In genomic region chr22:30998329-30998728, GRCh38 we compare ENCODE assay signal across 19 cellular contexts.
"Had no signal": no experiment of that assay in that cellular context is flagged by ENCODE, and none has a peak within 500 bp of the region (broad histone marks: within the 10 kb centered on the region; RNA-seq: fewer than 3 reads in every experiment).

No MANE protein-coding gene starts in this region.

- H3K27me3 Mint-ChIP-seq: progenitor cell of endocrine pancreas had no signal

- DNase-seq: activated CD4-positive, alpha-beta memory T cell treated with anti-CD3 and anti-CD28 coated beads for 36 hours; activated CD4-positive, alpha-beta T cell treated with anti-CD3 and anti-CD28 coated beads for 48 hours; activated effector memory CD4-positive, alpha-beta T cell treated with Interleukin-2 at 50 U/mL for 16 hours; activated naive CD4-positive, alpha-beta T cell treated with anti-CD3 and anti-CD28 coated beads, Interleukin-2, amount 10 ng/mL, durations not matched to agents 7 days and 5 days; activated T-cell treated with anti-CD3 and anti-CD28 coated beads, Interleukin-2, amount 50 U/mL, for 72 hours; cortex of kidney; endodermal cell; esophagus squamous epithelium; gastrocnemius medialis; left colon; lower lobe of right lung; naive B cell; stimulated activated CD4-positive, alpha-beta T cell treated with anti-CD3 and anti-CD28 coated beads, Interleukin-4, amount 100 ng/mL, for 24 hours; stimulated activated naive CD8-positive, alpha-beta T cell treated with anti-CD3 and anti-CD28 coated beads, Interleukin-15, Interleukin-2, amounts not matched to agents 100 U/mL and 50 U/mL, for 24 hours; T-helper 17 cell; upper lobe of left lung had no signal

- H3K4me1 ChIP-seq: esophagus squamous epithelium, gastrocnemius medialis, lower lobe of right lung, upper lobe of left lung had no signal

- H3K36me3 ChIP-seq: cardiac muscle cell, esophagus squamous epithelium, gastrocnemius medialis, lower lobe of right lung, upper lobe of left lung had no signal

- H3K27me3 ChIP-seq: cardiac muscle cell, esophagus squamous epithelium, gastrocnemius medialis, upper lobe of left lung had no signal

- ATAC-seq: activated T-cell treated with anti-CD3 and anti-CD28 coated beads, Interleukin-2, amount 50 U/mL, for 72 hours; gastrocnemius medialis; left colon; lower lobe of right lung; stimulated activated naive CD8-positive, alpha-beta T cell treated with anti-CD3 and anti-CD28 coated beads, Interleukin-15, Interleukin-2, amounts not matched to agents 100 U/mL and 50 U/mL, for 24 hours; T-helper 17 cell had no signal

- H3K36me3 Mint-ChIP-seq: activated CD4-positive, alpha-beta memory T cell treated with anti-CD3 and anti-CD28 coated beads for 36 hours; activated naive CD4-positive, alpha-beta T cell treated with anti-CD3 and anti-CD28 coated beads, Interleukin-2, amount 10 ng/mL, durations not matched to agents 7 days and 5 days had no signal

- H3K4me1 Mint-ChIP-seq: activated naive CD4-positive, alpha-beta T cell treated with anti-CD3 and anti-CD28 coated beads, Interleukin-2, amount 10 ng/mL, durations not matched to agents 7 days and 5 days; endodermal cell; T-helper 17 cell had no signal

- H3K4me3 ChIP-seq: cardiac muscle cell, esophagus squamous epithelium, gastrocnemius medialis, lower lobe of right lung, upper lobe of left lung had no signal

- H3K4me3 Mint-ChIP-seq: activated CD4-positive, alpha-beta memory T cell treated with anti-CD3 and anti-CD28 coated beads for 36 hours; activated naive CD4-positive, alpha-beta T cell treated with anti-CD3 and anti-CD28 coated beads, Interleukin-2, amount 10 ng/mL, durations not matched to agents 7 days and 5 days; activated T-cell treated with anti-CD3 and anti-CD28 coated beads, Interleukin-2, amount 50 U/mL, for 72 hours; endodermal cell; naive B cell; T-helper 17 cell had no signal

- H3K9me3 ChIP-seq: esophagus squamous epithelium, gastrocnemius medialis, lower lobe of right lung, upper lobe of left lung had no signal

- FAIRE-seq: keratinocyte had no signal

- H3K27ac Mint-ChIP-seq: activated CD4-positive, alpha-beta memory T cell treated with anti-CD3 and anti-CD28 coated beads for 36 hours; activated naive CD4-positive, alpha-beta T cell treated with anti-CD3 and anti-CD28 coated beads, Interleukin-2, amount 10 ng/mL, durations not matched to agents 7 days and 5 days; activated T-cell treated with anti-CD3 and anti-CD28 coated beads, Interleukin-2, amount 50 U/mL, for 72 hours; endodermal cell; naive B cell; progenitor cell of endocrine pancreas; T-helper 17 cell had no signal

- H3K9me3 Mint-ChIP-seq: activated CD4-positive, alpha-beta memory T cell treated with anti-CD3 and anti-CD28 coated beads for 36 hours; activated T-cell treated with anti-CD3 and anti-CD28 coated beads, Interleukin-2, amount 50 U/mL, for 72 hours had no signal

- H3K27ac ChIP-seq: cardiac muscle cell, esophagus squamous epithelium, gastrocnemius medialis, lower lobe of right lung, upper lobe of left lung had no signal
